In genomic region chr15:79492065-79492464, GRCh38 we compare ENCODE assay signal across 8 cellular contexts.
"Had no signal": no experiment of that assay in that cellular context is flagged by ENCODE, and none has a peak within 500 bp of the region (broad histone marks: within the 10 kb centered on the region; RNA-seq: fewer than 3 reads in every experiment).

No MANE protein-coding gene starts in this region.

- H3K9me3 ChIP-seq: HAP-1 had no signal

- DNase-seq: GM23248, GOT3, H7, IMR-90, KG1 had no signal

- H2AFZ ChIP-seq: GM23248 had no signal

- H3K9ac ChIP-seq: GM23248 had no signal

- H3K4me3 ChIP-seq: GM23248, HAP-1, K562 had no signal

- H3K36me3 ChIP-seq: HAP-1 had no signal

- H3K4me1 ChIP-seq: HAP-1 had no signal

- H3K27ac ChIP-seq: GM23248 had no signal

- ATAC-seq: HCT116, K562 had no signal
